Comparison of ENCODE assay signal across 9 cellular contexts in the genomic region with DNA sequence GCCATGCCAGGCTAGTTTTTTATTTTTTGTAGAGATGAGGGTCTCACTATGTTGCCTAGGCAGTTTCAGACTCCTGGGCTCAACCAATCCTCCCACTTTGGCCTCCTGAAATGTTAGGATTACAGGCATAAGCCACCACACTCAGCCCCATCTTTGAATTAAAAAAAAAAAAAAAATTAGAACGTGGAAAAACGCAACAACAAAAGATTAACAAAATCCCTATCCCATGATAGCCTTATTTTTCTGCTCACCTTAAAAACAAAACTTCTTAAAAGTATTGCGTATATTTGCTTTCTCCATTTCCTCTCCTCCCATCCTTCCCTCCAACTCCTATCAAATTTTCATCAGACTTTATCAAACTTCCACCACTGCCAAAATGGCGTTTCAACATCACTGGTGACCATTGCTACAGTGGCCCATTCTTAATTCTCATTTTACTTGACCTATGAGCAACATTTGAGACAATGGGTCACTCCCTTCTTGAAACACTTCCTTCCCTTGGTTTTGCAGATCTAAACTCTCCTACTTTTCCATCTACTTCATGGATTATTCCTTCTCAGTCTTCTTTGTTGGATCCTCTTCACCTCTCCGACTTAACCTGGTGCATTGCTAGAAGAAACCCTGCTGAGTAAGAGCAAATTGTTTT. TPM values are rescaled to one million over a fixed set of nuclear protein-coding genes. Genes with fewer than 3 reads are reported as not detected.
DNase-seq lines count a peak whose midpoint lies in the region; ATAC-seq, FAIRE-seq and TF ChIP-seq lines count a peak whose summit lies in the region.
"Had no signal": no experiment of that assay in that cellular context is flagged by ENCODE, and none has a peak within 500 bp of the region (broad histone marks: within the 10 kb centered on the region; RNA-seq: fewer than 3 reads in every experiment).

No MANE protein-coding gene starts in this region.

- 68% methylated on average over 5 of the region's 5 CpGs for WGBS in HUES64

- no peak for ATAC-seq in thoracic aorta (ENCODE audit: insufficient number of reproducible peaks, low FRiP score, low read depth)

- no peak for TF ChIP-seq POLR2A in H54 (IDR thresholded peaks at IDR 0.05; ENCODE audit: low read depth, low read length)

- H3K4me1 ChIP-seq in HUES64 (ENCODE audit: insufficient read depth, low read length) (no peaks in the 10 kb centered on the region), thoracic aorta (ENCODE audit: control insufficient read depth in 1 of 2, low read depth in 2 of 2) (peaks cover 7 to 19% of the 10 kb centered on the region in 2 donors)

- no peaks in the 10 kb centered on the region for H3K27me3 ChIP-seq in HUES64 (ENCODE audit: insufficient read depth, low read length)
- no peaks in the 10 kb centered on the region for H3K27me3 ChIP-seq in layer of hippocampus (ENCODE audit: control insufficient read depth, insufficient read depth, low read length)
- no peaks in the 10 kb centered on the region for H3K27me3 ChIP-seq in thoracic aorta (replicated peaks; ENCODE audit: insufficient read depth)

- no peak for FAIRE-seq in H54 (lab: Jason Lieb, UNC)
- FAIRE-seq: colon had no signal

- no peak for TF ChIP-seq CTCF in astrocyte of the spinal cord (IDR thresholded peaks at IDR 0.05; ENCODE audit: low read depth, low read length)
- no peak for TF ChIP-seq CTCF in thoracic aorta (IDR thresholded peaks at IDR 0.05)

- H3K9me3 ChIP-seq in HUES64 (ENCODE audit: insufficient read depth, low read depth, low read length) (peaks cover 3% of the 10 kb centered on the region), thoracic aorta (no peaks in the 10 kb centered on the region)

- DNase-seq in NCI-H1694 treated with DMSO at 0.1 percent for 48 hours (lab: John Stamatoyannopoulos, UW) = peak; percentile 20
- no peak for DNase-seq in NCI-H1694 (lab: John Stamatoyannopoulos, UW)
- DNase-seq in astrocyte of the spinal cord (ENCODE audit: low read depth, low spot score) = no peak
- DNase-seq in thoracic aorta (ENCODE audit: low spot score) = no peak
- no peak for DNase-seq in NCI-H2107 treated with DMSO at 0.1 percent for 48 hours (lab: John Stamatoyannopoulos, UW; ENCODE audit: unreplicated experiment)
- DNase-seq in H54 (ENCODE audit: insufficient read length, low spot score) = no peak

- H3K36me3 ChIP-seq in HUES64 (ENCODE audit: insufficient read depth, low read length) (no peaks in the 10 kb centered on the region; the same call in 1 of the 2 replicates), thoracic aorta (no peaks in the 10 kb centered on the region)

- H3K27ac ChIP-seq in HUES64 (ENCODE audit: low read depth, low read length) (peak overlapping the region; percentile 67), layer of hippocampus (ENCODE audit: low read depth, low read length) (peak overlapping the region; percentile 73), thoracic aorta (peak overlapping the region; percentile 62 to 80)

- in situ Hi-C loops in astrocyte of the spinal cord (cut with HindIII; ENCODE audit: low sequenced_read_pairs) = no loop called here

- H3K4me3 ChIP-seq in HUES64 (ENCODE audit: low read length) = peak overlapping the region; percentile 72
- H3K4me3 ChIP-seq in astrocyte of the spinal cord (ENCODE audit: low read depth, low read length) = peak overlapping the region; percentile 77
- H3K4me3 ChIP-seq in thoracic aorta = peak overlapping the region; percentile 85

- peak overlapping the region; percentile 82 for H3K9ac ChIP-seq in HUES64 (ENCODE audit: low read depth, low read length)

RNA-seq across cellular contexts. Expression of a gene that starts 0.6 kb away (rescaled TPM):
- 4.3 TPM for polyA plus RNA-seq in HUES64 (2013, experiment 1 of 2)
- polyA plus RNA-seq in HUES64 (2013, experiment 2 of 2) = 4.6 TPM
- 10 to 100 TPM in 1 of 2 donors, 1 to 10 TPM in 1; 8.4 to 12.3 TPM for total RNA-seq in thoracic aorta

RNA-seq across cellular contexts. Expression of a gene that starts 22.3 kb away (rescaled TPM):
- 7.2 TPM for polyA plus RNA-seq in HUES64 (2013, experiment 1 of 2)
- polyA plus RNA-seq in HUES64 (2013, experiment 2 of 2) = 6.8 TPM
- 1 to 10 TPM; 2.2 to 2.8 TPM for total RNA-seq in thoracic aorta

RNA-seq across cellular contexts. Expression of a gene that starts 53.8 kb away (rescaled TPM):
- 3.5 TPM for polyA plus RNA-seq in HUES64 (2013, experiment 1 of 2)
- 3.4 TPM for polyA plus RNA-seq in HUES64 (2013, experiment 2 of 2)
- total RNA-seq in thoracic aorta = 1 to 10 TPM; 3.2 to 5.1 TPM
